15 cellular contexts compared by ENCODE assay signal in genomic region chr9:123487944-123488343, GRCh38.
"Had no signal": no experiment of that assay in that cellular context is flagged by ENCODE, and none has a peak within 500 bp of the region (broad histone marks: within the 10 kb centered on the region; RNA-seq: fewer than 3 reads in every experiment).

No MANE protein-coding gene starts in this region.

- ATAC-seq: gastroesophageal sphincter, left cardiac atrium had no signal

- H3K27ac Mint-ChIP-seq: activated naive CD8-positive, alpha-beta T cell; dendritic cell treated with granulocyte-macrophage colony-stimulating factor and Interleukin-4, amounts not matched to agents 40 ng/mL and 50 ng/mL, for 4 days; nephron; progenitor cell of endocrine pancreas; stimulated activated naive CD8-positive, alpha-beta T cell treated with anti-CD3 and anti-CD28 coated beads, Interleukin-15, Interleukin-2, amounts not matched to agents 100 ng/mL and 50 ng/mL, for 24 hours had no signal

- H3K4me1 Mint-ChIP-seq: nephron had no signal

- H3K4me3 Mint-ChIP-seq: activated naive CD8-positive, alpha-beta T cell; dendritic cell treated with granulocyte-macrophage colony-stimulating factor and Interleukin-4, amounts not matched to agents 40 ng/mL and 50 ng/mL, for 4 days; nephron; stimulated activated naive CD8-positive, alpha-beta T cell treated with anti-CD3 and anti-CD28 coated beads, Interleukin-15, Interleukin-2, amounts not matched to agents 100 ng/mL and 50 ng/mL, for 24 hours had no signal

- DNase-seq: activated CD4-positive, CD25-positive, alpha-beta regulatory T cell treated with anti-CD3 and anti-CD28 coated beads, Interleukin-2, amount 50 U/mL, for 72 hours; amniotic stem cell; effector CD8-positive, alpha-beta T cell; left cardiac atrium; mesendoderm; stimulated activated CD4-positive, alpha-beta T cell treated with anti-CD3 and anti-CD28 coated beads, Interleukin-15, amount 100 ng/mL, for 24 hours; stimulated activated CD4-positive, alpha-beta T cell treated with anti-CD3 and anti-CD28 coated beads, Interleukin-2, amount 100 ng/mL, for 48 hours; T-helper 2 cell; transverse colon had no signal

- H3K9me3 Mint-ChIP-seq: dendritic cell treated with granulocyte-macrophage colony-stimulating factor and Interleukin-4, amounts not matched to agents 40 ng/mL and 50 ng/mL, for 4 days; nephron; stimulated activated naive CD8-positive, alpha-beta T cell treated with anti-CD3 and anti-CD28 coated beads, Interleukin-15, Interleukin-2, amounts not matched to agents 100 ng/mL and 50 ng/mL, for 24 hours had no signal

- H3K27me3 Mint-ChIP-seq: activated naive CD8-positive, alpha-beta T cell; dendritic cell treated with granulocyte-macrophage colony-stimulating factor and Interleukin-4, amounts not matched to agents 40 ng/mL and 50 ng/mL, for 4 days; stimulated activated naive CD8-positive, alpha-beta T cell treated with anti-CD3 and anti-CD28 coated beads, Interleukin-15, Interleukin-2, amounts not matched to agents 100 ng/mL and 50 ng/mL, for 24 hours had no signal
